8 cellular contexts compared by ENCODE assay signal in the genomic region with DNA sequence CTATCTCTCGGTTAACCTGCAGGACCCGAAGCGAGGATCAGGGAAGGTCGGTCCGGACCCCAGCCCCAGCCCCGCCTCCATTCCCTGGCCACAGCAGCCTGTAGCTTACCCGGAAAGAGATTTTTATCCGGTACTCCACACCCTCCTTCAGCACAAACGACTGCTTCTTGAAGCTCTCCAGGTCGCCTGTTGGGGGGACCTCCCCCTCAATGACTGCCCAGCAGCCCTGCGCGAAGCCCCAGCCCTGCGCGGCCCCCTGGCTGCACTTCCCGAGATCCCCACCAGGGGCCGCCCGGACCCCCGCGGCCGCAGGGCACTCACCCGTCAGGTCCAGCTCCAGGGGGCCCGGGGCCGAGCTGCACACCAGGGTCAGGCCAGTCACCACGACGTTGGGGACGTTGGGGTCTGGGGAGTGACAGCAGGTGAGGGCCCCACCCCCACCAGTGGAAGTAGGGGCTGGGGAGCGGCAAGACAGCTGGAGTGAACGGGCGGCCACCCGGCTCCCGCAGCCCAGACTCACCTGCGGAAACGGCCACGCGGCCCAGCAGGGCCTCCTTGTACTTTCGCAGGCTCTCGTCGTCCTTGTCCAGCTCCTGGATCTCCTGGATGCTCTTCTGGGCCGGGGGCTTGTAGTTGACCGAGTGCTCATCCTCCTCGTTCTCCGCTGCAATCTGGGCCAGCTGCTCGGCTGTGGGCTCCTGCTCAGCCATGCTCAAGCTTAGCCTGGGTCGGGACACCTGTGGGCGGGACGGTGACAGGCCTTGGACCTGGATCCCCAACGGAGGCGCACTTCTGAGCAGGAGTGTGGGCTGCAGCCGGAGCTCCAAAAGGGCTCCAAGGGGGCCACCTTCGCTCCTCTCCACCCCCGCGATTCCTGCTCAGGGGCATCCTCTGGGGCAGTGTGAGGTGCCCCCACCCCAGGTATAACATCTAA. TPM values are rescaled to one million over a fixed set of nuclear protein-coding genes. Genes with fewer than 3 reads are reported as not detected.
DNase-seq lines count a peak whose midpoint lies in the region; ATAC-seq, FAIRE-seq and TF ChIP-seq lines count a peak whose summit lies in the region.

No MANE protein-coding gene starts in this region.

- H4K20me1 ChIP-seq in endothelial cell of umbilical vein (replicated peaks; ENCODE audit: control insufficient read depth, extremely low read depth, insufficient read depth, low read length), result no peaks in the 10 kb centered on the region

- dilution Hi-C loops in endothelial cell of umbilical vein (cut with MboI; ENCODE audit: extremely low pct_ligation_motif_present, low sequenced_read_pairs), result no loop called here

- peak overlapping the region; percentile 89 for H3K9ac ChIP-seq in endothelial cell of umbilical vein (replicated peaks; ENCODE audit: extremely low read depth, insufficient read depth, low read length)

- H3K9me3 Mint-ChIP-seq in naive B cell, result no peaks in the 10 kb centered on the region

- H3K4me1 Mint-ChIP-seq in naive B cell, result peaks cover 17 to 39% (median 24%) of the 10 kb centered on the region in 3 donors

- peaks cover 31% of the 10 kb centered on the region for H3K4me1 ChIP-seq in A673 (ENCODE audit: insufficient read depth, low read length, poor library complexity, severe bottlenecking)
- H3K4me1 ChIP-seq in endothelial cell of umbilical vein (ENCODE audit: control insufficient read depth, extremely low read depth, insufficient read depth, low read length), result peaks cover 17% of the 10 kb centered on the region

- no peaks in the 10 kb centered on the region for H3K9me1 ChIP-seq in endothelial cell of umbilical vein (replicated peaks; ENCODE audit: control insufficient read depth, extremely low read depth, insufficient read depth, low read length)

- FAIRE-seq in endothelial cell of umbilical vein (lab: Jason Lieb, UNC) (peak; percentile 61), urothelium cell line (lab: Jason Lieb, UNC) (no peak), HTR-8/SVneo (lab: Jason Lieb, UNC) (no peak)

- TF ChIP-seq CTCF in A673 (conservative IDR thresholded peaks at IDR 0.05; ENCODE audit: low read depth, low read length), result peak; percentile 96
- TF ChIP-seq CTCF in WERI-Rb-1 (IDR thresholded peaks at IDR 0.05; ENCODE audit: low read depth, low read length), result peak; percentile 94
- peak; percentile 89 to 90 for TF ChIP-seq CTCF in endothelial cell of umbilical vein (IDR thresholded peaks at IDR 0.05; ENCODE audit: extremely low read depth in 1 of 2, insufficient read depth in 1 of 2, low read depth in 1 of 2, low read length in 2 of 2)

- H3K4me3 Mint-ChIP-seq in naive B cell, result peak overlapping the region; percentile 81 to 92 (median 87)

- ATAC-seq in naive B cell (ENCODE audit: low read depth in 2 of 2) (peak in 1 of 2 donors; percentile 8), HG03095 (IDR thresholded peaks at IDR 0.05; ENCODE audit: unreplicated experiment) (no peak)

- no peaks in the 10 kb centered on the region for H3K36me3 Mint-ChIP-seq in naive B cell

- BruUV-seq in A673 (replicated peaks; lab: Mats Ljungman, UMichigan) (no TSS peak), endothelial cell of umbilical vein (replicated peaks; lab: Mats Ljungman, UMichigan) (no TSS peak)

- TF ChIP-seq POLR2A in endothelial cell of umbilical vein (IDR thresholded peaks at IDR 0.05; ENCODE audit: low read depth, low read length), result peak; percentile 26

- intact Hi-C loops in A673 (cut with micrococcal nuclease; ENCODE audit: unreplicated experiment) (no loop called here), endothelial cell of umbilical vein (cut with micrococcal nuclease) (loop anchor here (1.0 to 2.0 kb wide), 3 partner anchors 8 to 41 kb away; a partner anchor contains a TSS)

- H3K4me3 ChIP-seq in A673 (ENCODE audit: low read depth, low read length, poor library complexity, severe bottlenecking), result peak overlapping the region; percentile 80
- peak overlapping the region; percentile 89 for H3K4me3 ChIP-seq in WERI-Rb-1 (ENCODE audit: low read depth, low read length)
- peak overlapping the region; percentile 66 to 85 (median 77) for H3K4me3 ChIP-seq in endothelial cell of umbilical vein (replicated peaks in 1 of 3; ENCODE audit: insufficient read depth in 1 of 3, low read depth in 1 of 3, low read length in 3 of 3)

- H3K27ac ChIP-seq in A673 (ENCODE audit: low read depth, low read length, poor library complexity, severe bottlenecking) (peak overlapping the region; percentile 94), WERI-Rb-1 (peak overlapping the region; percentile 56), endothelial cell of umbilical vein (ENCODE audit: insufficient read depth, low read depth, low read length) (peak overlapping the region; percentile 66)

- peak overlapping the region; percentile 79 for H3K4me2 ChIP-seq in endothelial cell of umbilical vein (ENCODE audit: insufficient read depth, low read length)

- peaks cover 25% of the 10 kb centered on the region for H3K79me2 ChIP-seq in endothelial cell of umbilical vein (ENCODE audit: control insufficient read depth, insufficient read depth, low read length)

- CTCF ChIA-PET in A673 (lab: Charles Lee), result interaction anchor here (0.6 kb wide), 1 partner anchor 8 kb away, joined by 3 read pairs; no protein-coding TSS in a partner anchor
- CTCF ChIA-PET in endothelial cell of umbilical vein (lab: Charles Lee), result interaction anchor here (1.0 to 3.0 kb wide), 8 partner anchors 17 to 153 kb away, joined by 3 to 16 read pairs (median 6); a partner anchor contains a TSS

- no peaks in the 10 kb centered on the region for H3K9me3 ChIP-seq in A673 (ENCODE audit: low read depth, low read length, poor library complexity, severe bottlenecking)
- H3K9me3 ChIP-seq in WERI-Rb-1 (ENCODE audit: severe bottlenecking), result no peaks in the 10 kb centered on the region
- no peaks in the 10 kb centered on the region for H3K9me3 ChIP-seq in endothelial cell of umbilical vein (replicated peaks; ENCODE audit: control insufficient read depth, insufficient read depth, low read length)

- H3K36me3 ChIP-seq in A673 (ENCODE audit: insufficient read depth, low read length, poor library complexity, severe bottlenecking) (peaks cover 35% of the 10 kb centered on the region), WERI-Rb-1 (peaks cover 50% of the 10 kb centered on the region), endothelial cell of umbilical vein (ENCODE audit: control insufficient read depth in 2 of 2, extremely low read depth in 1 of 2, insufficient read depth in 2 of 2, low read length in 2 of 2) (peaks cover 6 to 17% of the 10 kb centered on the region in 2 experiments)

- DNase-seq in A673 (ENCODE audit: low spot score), result peak; percentile 61
- DNase-seq in GM19240 (ENCODE audit: insufficient read length, low spot score), result peak; percentile 35
- DNase-seq in WERI-Rb-1, result peak; percentile 76
- DNase-seq in endothelial cell of umbilical vein (ENCODE audit: low read depth, low spot score), result peak; percentile 39
- peak; percentile 48 for DNase-seq in naive B cell
- peak; percentile 80 for DNase-seq in urothelium cell line (ENCODE audit: low spot score)
- no peak for DNase-seq in HTR-8/SVneo (ENCODE audit: insufficient read length, low spot score)

- H2AFZ ChIP-seq in endothelial cell of umbilical vein (ENCODE audit: low read depth, low read length), result no peak overlapping the region

- POLR2A ChIA-PET in A673 (lab: Charles Lee; ENCODE audit: low non-redundant PET), result no interaction called here
- POLR2A ChIA-PET in endothelial cell of umbilical vein (lab: Charles Lee), result no interaction called here

- H3K27ac Mint-ChIP-seq in naive B cell, result peak overlapping the region; percentile 95 to 97 (median 96)

- no peaks in the 10 kb centered on the region for H3K27me3 Mint-ChIP-seq in naive B cell

- no peaks in the 10 kb centered on the region for H3K27me3 ChIP-seq in A673 (replicated peaks; ENCODE audit: insufficient read depth, low read depth, low read length, poor library complexity)
- no peaks in the 10 kb centered on the region for H3K27me3 ChIP-seq in WERI-Rb-1 (ENCODE audit: insufficient read depth, low read depth, severe bottlenecking)
- no peaks in the 10 kb centered on the region for H3K27me3 ChIP-seq in endothelial cell of umbilical vein (ENCODE audit: control insufficient read depth in 2 of 2, insufficient read depth in 2 of 2, low read length in 2 of 2)

RNA-seq across cellular contexts. Expression of a gene that starts 1.6 kb away (rescaled TPM):
- 568 and 667 TPM in 2 replicates for total RNA-seq in A673 (2021)
- total RNA-seq in endothelial cell of umbilical vein, result 617 and 645 TPM in 2 replicates
- 358 and 487 TPM in 2 replicates for polyA plus RNA-seq in endothelial cell of umbilical vein
- polyA plus RNA-seq in endothelial cell of umbilical vein (2011; cell fraction: cytosol; rRNA removed), result 204 and 238 TPM in 2 replicates
- polyA plus RNA-seq in endothelial cell of umbilical vein (2011; cell fraction: nucleus; rRNA removed), result 287 and 328 TPM in 2 replicates
- polyA plus RNA-seq in endothelial cell of umbilical vein (2012), result 413 and 718 TPM in 2 replicates
- 53.7 and 74.5 TPM in 2 replicates for polyA minus RNA-seq in endothelial cell of umbilical vein
- 92.8 TPM for polyA minus RNA-seq in endothelial cell of umbilical vein (2011; cell fraction: cytosol; rRNA and poly(A)+ RNA removed)
- 59.1 and 110 TPM in 2 replicates for polyA minus RNA-seq in endothelial cell of umbilical vein (2011; cell fraction: nucleus; rRNA and poly(A)+ RNA removed)
- 100 to 1,000 TPM in 1 of 6 donors, 10 to 100 TPM in 5; 42.9 to 116 (median 78.3) TPM for polyA plus RNA-seq in naive B cell (ENCODE audit: low read depth in 6 of 6)

RNA-seq across cellular contexts. Expression of a gene that starts 9.2 kb away (rescaled TPM):
- 491 and 503 TPM in 2 replicates for total RNA-seq in A673 (2021)
- 872 and 988 TPM in 2 replicates for total RNA-seq in endothelial cell of umbilical vein
- 156 and 201 TPM in 2 replicates for polyA plus RNA-seq in endothelial cell of umbilical vein
- 267 and 311 TPM in 2 replicates for polyA plus RNA-seq in endothelial cell of umbilical vein (2011; cell fraction: cytosol; rRNA removed)
- 226 and 268 TPM in 2 replicates for polyA plus RNA-seq in endothelial cell of umbilical vein (2011; cell fraction: nucleus; rRNA removed)
- polyA plus RNA-seq in endothelial cell of umbilical vein (2012), result 1,187 and 1,248 TPM in 2 replicates
- polyA minus RNA-seq in endothelial cell of umbilical vein, result 283 and 318 TPM in 2 replicates
- 90.5 TPM for polyA minus RNA-seq in endothelial cell of umbilical vein (2011; cell fraction: cytosol; rRNA and poly(A)+ RNA removed)
- 199 and 203 TPM in 2 replicates for polyA minus RNA-seq in endothelial cell of umbilical vein (2011; cell fraction: nucleus; rRNA and poly(A)+ RNA removed)
- 100 to 1,000 TPM; 139 to 192 (median 158) TPM for polyA plus RNA-seq in naive B cell (ENCODE audit: low read depth in 6 of 6)

RNA-seq across cellular contexts. Expression of a gene that starts 21.9 kb away (rescaled TPM):
- 251 and 258 TPM in 2 replicates for total RNA-seq in A673 (2021)
- total RNA-seq in endothelial cell of umbilical vein, result 175 and 183 TPM in 2 replicates
- 92.0 and 101 TPM in 2 replicates for polyA plus RNA-seq in endothelial cell of umbilical vein
- 141 and 155 TPM in 2 replicates for polyA plus RNA-seq in endothelial cell of umbilical vein (2011; cell fraction: cytosol; rRNA removed)
- 92.7 and 104 TPM in 2 replicates for polyA plus RNA-seq in endothelial cell of umbilical vein (2011; cell fraction: nucleus; rRNA removed)
- polyA plus RNA-seq in endothelial cell of umbilical vein (2012), result 107 and 129 TPM in 2 replicates
- 91.3 and 110 TPM in 2 replicates for polyA minus RNA-seq in endothelial cell of umbilical vein
- 82.1 TPM for polyA minus RNA-seq in endothelial cell of umbilical vein (2011; cell fraction: cytosol; rRNA and poly(A)+ RNA removed)
- polyA minus RNA-seq in endothelial cell of umbilical vein (2011; cell fraction: nucleus; rRNA and poly(A)+ RNA removed), result 20.8 and 37.7 TPM in 2 replicates
- 10 to 100 TPM; 25.5 to 53.9 (median 41.7) TPM for polyA plus RNA-seq in naive B cell (ENCODE audit: low read depth in 6 of 6)

RNA-seq across cellular contexts. Expression of a gene that starts 22.0 kb away (rescaled TPM):
- total RNA-seq in A673 (2021) (128 and 138 TPM in 2 replicates), endothelial cell of umbilical vein (126 and 128 TPM in 2 replicates)
- polyA plus RNA-seq in endothelial cell of umbilical vein (801 and 844 TPM in 2 replicates), naive B cell (ENCODE audit: low read depth in 6 of 6) (100 to 1,000 TPM; 208 to 260 (median 218) TPM)
- 408 and 478 TPM in 2 replicates for polyA plus RNA-seq in endothelial cell of umbilical vein (2011; cell fraction: cytosol; rRNA removed)
- 130 and 153 TPM in 2 replicates for polyA plus RNA-seq in endothelial cell of umbilical vein (2011; cell fraction: nucleus; rRNA removed)
- 181 and 236 TPM in 2 replicates for polyA plus RNA-seq in endothelial cell of umbilical vein (2012)
- 90.8 and 105 TPM in 2 replicates for polyA minus RNA-seq in endothelial cell of umbilical vein
- polyA minus RNA-seq in endothelial cell of umbilical vein (2011; cell fraction: cytosol; rRNA and poly(A)+ RNA removed), result 57.0 TPM
- 14.8 and 21.0 TPM in 2 replicates for polyA minus RNA-seq in endothelial cell of umbilical vein (2011; cell fraction: nucleus; rRNA and poly(A)+ RNA removed)

RNA-seq across cellular contexts. Expression of a gene that starts 32.5 kb away (rescaled TPM):
- total RNA-seq in A673 (2021) (0.75 and 0.87 TPM in 2 replicates), endothelial cell of umbilical vein (0.42 TPM in 1 of 2 replicates, not detected in the other)
- polyA plus RNA-seq in endothelial cell of umbilical vein (0.33 and 0.81 TPM in 2 replicates), naive B cell (ENCODE audit: low read depth in 6 of 6) (under 1 TPM in 1 of 6 donors, not detected in 5; 0.24 TPM)
- polyA plus RNA-seq in endothelial cell of umbilical vein (2011; cell fraction: cytosol; rRNA removed), result 0.09 and 0.23 TPM in 2 replicates
- not detected in 2 replicates for polyA plus RNA-seq in endothelial cell of umbilical vein (2011; cell fraction: nucleus; rRNA removed)
- polyA plus RNA-seq in endothelial cell of umbilical vein (2012), result 0.41 TPM in 1 of 2 replicates, not detected in the other
- not detected in 2 replicates for polyA minus RNA-seq in endothelial cell of umbilical vein
- polyA minus RNA-seq in endothelial cell of umbilical vein (2011; cell fraction: cytosol; rRNA and poly(A)+ RNA removed), result not detected
- not detected in 2 replicates for polyA minus RNA-seq in endothelial cell of umbilical vein (2011; cell fraction: nucleus; rRNA and poly(A)+ RNA removed)
